8 cellular contexts compared by ENCODE assay signal in genomic region chr16:53052519-53053501, GRCh38.
DNase-seq lines count a peak whose midpoint lies in the region; ATAC-seq lines count a peak whose summit lies in the region.

Gene CHD9NB, minus strand, starts transcription at chr16:53052897. Its CDS starts 8,739 bp downstream, at chr16:53044158.

- peak within 1 kb of the TSS; percentile 23 to 48 for H3K4me3 ChIP-seq in duodenal mucosa (ENCODE audit: low read depth in 1 of 2, low read length in 2 of 2)

- H3K9ac ChIP-seq in duodenal mucosa (ENCODE audit: low read depth in 1 of 2, low read length in 2 of 2), result peak within 1 kb of the TSS in 1 of 2 donors; percentile 10

- H3K9me3 ChIP-seq in duodenal mucosa (ENCODE audit: control insufficient read depth in 1 of 2, low read length in 2 of 2), result no peaks in the 10 kb centered on the region

- H3K27me3 ChIP-seq in duodenal mucosa (ENCODE audit: control insufficient read depth in 1 of 2, insufficient read depth in 2 of 2, low read length in 2 of 2), result no peaks in the 10 kb centered on the region

- peak; percentile 32 for ATAC-seq in GM18520 (IDR thresholded peaks at IDR 0.05; ENCODE audit: unreplicated experiment)
- ATAC-seq in HG03457 (IDR thresholded peaks at IDR 0.05; ENCODE audit: unreplicated experiment), result no peak

- intact Hi-C loops in posterior cingulate gyrus (cut with DNase I), result loop anchor here (10.0 kb wide), 1 partner anchor 382 kb away; the partner anchor contains the start of gene RBL2

- no peaks in the 10 kb centered on the region for H3K36me3 ChIP-seq in duodenal mucosa (ENCODE audit: control insufficient read depth in 1 of 2, insufficient read depth in 2 of 2, low read length in 2 of 2)

- H3K4me1 ChIP-seq in duodenal mucosa (ENCODE audit: control insufficient read depth in 1 of 2, insufficient read depth in 2 of 2, low read length in 2 of 2), result peaks cover 29 to 44% of the 10 kb centered on the region in 2 donors

- no peak within 1 kb of the TSS for H3K27ac ChIP-seq in duodenal mucosa (ENCODE audit: low read depth, low read length)

- DNase-seq in AG20443 (ENCODE audit: low spot score), result peak; percentile 87
- DNase-seq in OCI-M1 (lab: John Stamatoyannopoulos, UW), result peak; percentile 17
- peak; percentile 78 for DNase-seq in non-pigmented ciliary epithelial cell (ENCODE audit: low read depth)
- no peak for DNase-seq in activated T-cell treated with anti-CD3 and anti-CD28 coated beads for 4 hours
- DNase-seq in posterior cingulate gyrus, result no peak

Comparison
In these comparisons a context has a peak if more than half of its experiments do, and no peak if none do; other contexts are left out.
1. DNase-seq: peak in AG20443 (single experiment), OCI-M1 (single experiment) and non-pigmented ciliary epithelial cell (single experiment); none in activated T-cell treated with anti-CD3 and anti-CD28 coated beads for 4 hours (single experiment) and posterior cingulate gyrus (0 of 10).